14 cellular contexts compared by ENCODE assay signal in the genomic region with DNA sequence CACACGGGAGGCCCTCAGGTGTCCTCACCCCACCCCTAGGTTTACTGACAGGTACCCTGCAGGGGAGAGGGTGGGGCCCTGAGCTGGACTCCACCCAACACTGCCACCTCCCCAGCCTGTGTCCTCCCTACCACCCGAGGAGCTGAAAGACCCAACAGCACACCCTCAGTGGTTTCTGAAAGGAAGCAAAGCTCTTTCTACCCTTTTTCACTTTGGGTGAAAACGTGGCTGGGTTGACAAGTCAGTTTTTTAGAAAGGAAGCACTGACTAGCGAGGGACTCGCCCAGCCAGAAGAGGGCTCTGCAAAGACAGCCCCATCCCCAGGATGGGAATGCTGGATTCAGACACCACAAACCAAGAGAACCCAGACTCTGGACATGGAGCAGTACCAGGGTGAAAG. TPM values are rescaled to one million over a fixed set of nuclear protein-coding genes. Genes with fewer than 3 reads are reported as not detected.
DNase-seq lines count a peak whose midpoint lies in the region; ATAC-seq and TF ChIP-seq lines count a peak whose summit lies in the region.
"Not testable (repeated sequence)": the region's sequence is repeated elsewhere in the genome, so short reads cannot be mapped to it uniquely, and the experiment has no call there.
"Had no signal": no experiment of that assay in that cellular context is flagged by ENCODE, and none has a peak within 500 bp of the region (broad histone marks: within the 10 kb centered on the region; RNA-seq: fewer than 3 reads in every experiment).

No MANE protein-coding gene starts in this region.

- not testable (repeated sequence) for H3K9me3 Mint-ChIP-seq in CD8-positive, alpha-beta memory T cell; activated CD4-positive, alpha-beta T cell treated with anti-CD3 and anti-CD28 coated beads, Interleukin-2, amount 10 ng/mL, durations not matched to agents 24 days and 14 days; activated naive CD4-positive, alpha-beta T cell treated with anti-CD3 and anti-CD28 coated beads, Interleukin-2, amount 50 U/mL, for 24 hours; naive thymus-derived CD8-positive, alpha-beta T cell

- peaks cover 0 to 38% (median 0%) of the 10 kb centered on the region in 3 donors for H3K36me3 Mint-ChIP-seq in CD8-positive, alpha-beta memory T cell
- peaks cover 25% of the 10 kb centered on the region for H3K36me3 Mint-ChIP-seq in activated CD4-positive, alpha-beta T cell treated with anti-CD3 and anti-CD28 coated beads, Interleukin-2, amount 10 ng/mL, durations not matched to agents 24 days and 14 days (ENCODE audit: low read depth)
- not testable (repeated sequence) for H3K36me3 Mint-ChIP-seq in activated naive CD4-positive, alpha-beta T cell treated with anti-CD3 and anti-CD28 coated beads, Interleukin-2, amount 50 U/mL, for 24 hours
- H3K36me3 Mint-ChIP-seq in naive thymus-derived CD8-positive, alpha-beta T cell, result peaks cover 0 to 44% (median 6%) of the 10 kb centered on the region in 3 donors

- not testable (repeated sequence) for DNase-seq in CD8-positive, alpha-beta memory T cell; HL-60 (ENCODE audit: low read depth in 1 of 2, low spot score in 1 of 2); effector memory CD4-positive, alpha-beta T cell; thoracic aorta (ENCODE audit: low spot score)
- DNase-seq in activated CD4-positive, alpha-beta T cell treated with anti-CD3 and anti-CD28 coated beads, Interleukin-2, amount 10 ng/mL, durations not matched to agents 24 days and 14 days, result peak; percentile 73
- peak in 1 of 10 donors; percentile 27 for DNase-seq in naive thymus-derived CD8-positive, alpha-beta T cell

- peaks cover 24 to 46% (median 38%) of the 10 kb centered on the region in 3 donors for H3K4me1 Mint-ChIP-seq in CD8-positive, alpha-beta memory T cell
- peaks cover 35% of the 10 kb centered on the region for H3K4me1 Mint-ChIP-seq in activated CD4-positive, alpha-beta T cell treated with anti-CD3 and anti-CD28 coated beads, Interleukin-2, amount 10 ng/mL, durations not matched to agents 24 days and 14 days
- peaks cover 32% of the 10 kb centered on the region for H3K4me1 Mint-ChIP-seq in activated naive CD4-positive, alpha-beta T cell treated with anti-CD3 and anti-CD28 coated beads, Interleukin-2, amount 50 U/mL, for 24 hours
- H3K4me1 Mint-ChIP-seq in naive thymus-derived CD8-positive, alpha-beta T cell, result peaks cover 9 to 40% (median 39%) of the 10 kb centered on the region in 4 donors

- not testable (repeated sequence) for H3K9me3 ChIP-seq in CD8-positive, alpha-beta memory T cell (ENCODE audit: low read length); effector memory CD4-positive, alpha-beta T cell (ENCODE audit: control insufficient read depth, low read length); thoracic aorta

- not testable (repeated sequence) for TF ChIP-seq CTCF in HL-60 (IDR thresholded peaks at IDR 0.05; ENCODE audit: insufficient read depth, low read length); thoracic aorta (IDR thresholded peaks at IDR 0.05)

- peaks cover 0 to 13% of the 10 kb centered on the region in 2 donors for H3K27me3 Mint-ChIP-seq in CD8-positive, alpha-beta memory T cell
- H3K27me3 Mint-ChIP-seq in activated CD4-positive, alpha-beta T cell treated with anti-CD3 and anti-CD28 coated beads, Interleukin-2, amount 10 ng/mL, durations not matched to agents 24 days and 14 days; activated naive CD4-positive, alpha-beta T cell treated with anti-CD3 and anti-CD28 coated beads, Interleukin-2, amount 50 U/mL, for 24 hours; naive thymus-derived CD8-positive, alpha-beta T cell: not testable (repeated sequence)

- CTCF ChIA-PET in CD8-positive, alpha-beta memory T cell (lab: Charles Lee), result interaction anchor here (1.3 to 3.6 kb wide), 2 partner anchors 10 to 38 kb away, joined by 4 to 25 read pairs; a partner anchor contains a TSS

- POLR2A ChIA-PET in CD8-positive, alpha-beta memory T cell (lab: Charles Lee); naive thymus-derived CD8-positive, alpha-beta T cell (lab: Charles Lee): not testable (repeated sequence)

- ATAC-seq in GM21390 (IDR thresholded peaks at IDR 0.05; ENCODE audit: unreplicated experiment), result peak; percentile 14
- peak; percentile 7 to 15 for ATAC-seq in naive thymus-derived CD8-positive, alpha-beta T cell
- not testable (repeated sequence) for ATAC-seq in thoracic aorta (ENCODE audit: insufficient number of reproducible peaks, low FRiP score, low read depth)

- peak overlapping the region; percentile 99 for H3K27ac ChIP-seq in CD8-positive, alpha-beta memory T cell (ENCODE audit: low read depth, low read length)
- peak overlapping the region; percentile 67 for H3K27ac ChIP-seq in HL-60 (replicated peaks)
- peak overlapping the region; percentile 93 for H3K27ac ChIP-seq in effector memory CD4-positive, alpha-beta T cell (ENCODE audit: insufficient read depth, low read length, poor library complexity, severe bottlenecking)
- peak overlapping the region; percentile 28 to 59 for H3K27ac ChIP-seq in thoracic aorta

- H3K27ac Mint-ChIP-seq in CD8-positive, alpha-beta memory T cell, result peak overlapping the region; percentile 61 to 100 (median 88)
- H3K27ac Mint-ChIP-seq in activated CD4-positive, alpha-beta T cell treated with anti-CD3 and anti-CD28 coated beads, Interleukin-2, amount 10 ng/mL, durations not matched to agents 24 days and 14 days, result peak overlapping the region; percentile 82
- peak overlapping the region; percentile 35 for H3K27ac Mint-ChIP-seq in activated naive CD4-positive, alpha-beta T cell treated with anti-CD3 and anti-CD28 coated beads, Interleukin-2, amount 50 U/mL, for 24 hours
- peak overlapping the region; percentile 13 to 90 (median 76) for H3K27ac Mint-ChIP-seq in naive thymus-derived CD8-positive, alpha-beta T cell

- H3K4me3 Mint-ChIP-seq in CD8-positive, alpha-beta memory T cell, result peak overlapping the region in 2 of 7 donors; percentile 10 to 39
- peak overlapping the region; percentile 21 for H3K4me3 Mint-ChIP-seq in activated CD4-positive, alpha-beta T cell treated with anti-CD3 and anti-CD28 coated beads, Interleukin-2, amount 10 ng/mL, durations not matched to agents 24 days and 14 days
- peak overlapping the region; percentile 19 for H3K4me3 Mint-ChIP-seq in activated naive CD4-positive, alpha-beta T cell treated with anti-CD3 and anti-CD28 coated beads, Interleukin-2, amount 50 U/mL, for 24 hours
- peak overlapping the region in 4 of 10 donors; percentile 22 to 38 (median 32) for H3K4me3 Mint-ChIP-seq in naive thymus-derived CD8-positive, alpha-beta T cell

- intact Hi-C loops in activated CD4-positive, alpha-beta T cell treated with anti-CD3 and anti-CD28 coated beads, Interleukin-2, amount 10 ng/mL, durations not matched to agents 24 days and 14 days (cut with micrococcal nuclease), result loop anchor here (10.0 kb wide), 1 partner anchor 1892 kb away; a partner anchor contains a TSS

- not testable (repeated sequence) for H3K27me3 ChIP-seq in CD8-positive, alpha-beta memory T cell (ENCODE audit: insufficient read depth, low read length, poor library complexity, severe bottlenecking); HL-60 (ENCODE audit: insufficient read depth, poor library complexity, severe bottlenecking); effector memory CD4-positive, alpha-beta T cell (replicated peaks; ENCODE audit: control insufficient read depth, insufficient read depth, low read length, poor library complexity, severe bottlenecking); thoracic aorta (replicated peaks; ENCODE audit: insufficient read depth)

- H3K4me3 ChIP-seq in CD8-positive, alpha-beta memory T cell (ENCODE audit: low read length); HL-60 (replicated peaks; ENCODE audit: insufficient read depth, low read length); effector memory CD4-positive, alpha-beta T cell (ENCODE audit: insufficient read depth, low read depth, low read length, poor library complexity, severe bottlenecking): not testable (repeated sequence)
- peak overlapping the region; percentile 27 for H3K4me3 ChIP-seq in thoracic aorta

- peaks cover 33% of the 10 kb centered on the region for H3K4me1 ChIP-seq in CD8-positive, alpha-beta memory T cell (ENCODE audit: insufficient read depth, low read length)
- not testable (repeated sequence) for H3K4me1 ChIP-seq in effector memory CD4-positive, alpha-beta T cell (ENCODE audit: control insufficient read depth, insufficient read depth, low read length, poor library complexity, severe bottlenecking)
- H3K4me1 ChIP-seq in thoracic aorta (ENCODE audit: control insufficient read depth in 1 of 2, low read depth in 2 of 2), result peaks cover 2 to 18% of the 10 kb centered on the region in 2 donors

- peaks cover 28% of the 10 kb centered on the region for H3K36me3 ChIP-seq in CD8-positive, alpha-beta memory T cell (ENCODE audit: insufficient read depth, low read length)
- H3K36me3 ChIP-seq in effector memory CD4-positive, alpha-beta T cell (ENCODE audit: control insufficient read depth, insufficient read depth, low read length), result peaks cover 38% of the 10 kb centered on the region
- not testable (repeated sequence) for H3K36me3 ChIP-seq in thoracic aorta

RNA-seq across cellular contexts. Expression of a gene that starts 2.2 kb away (rescaled TPM):
- total RNA-seq in CD8-positive, alpha-beta memory T cell, result 10 to 100 TPM; 84.6 to 86.0 TPM
- polyA plus RNA-seq in CD8-positive, alpha-beta memory T cell, result 145 TPM
- total RNA-seq in activated CD4-positive, alpha-beta T cell treated with anti-CD3 and anti-CD28 coated beads, Interleukin-2, amount 10 ng/mL, durations not matched to agents 24 days and 14 days, result 43.9 and 44.9 TPM in 2 replicates
- 100 to 1,000 TPM; 151 to 164 TPM for total RNA-seq in naive thymus-derived CD8-positive, alpha-beta T cell
- 10 to 100 TPM; 65.4 to 98.4 (median 81.1) TPM for polyA plus RNA-seq in naive thymus-derived CD8-positive, alpha-beta T cell
- 100 to 1,000 TPM; 204 to 210 TPM for total RNA-seq in thoracic aorta

RNA-seq across cellular contexts. Expression of a gene that starts 37.9 kb away (rescaled TPM):
- 10 to 100 TPM; 33.4 to 35.3 TPM for total RNA-seq in CD8-positive, alpha-beta memory T cell
- polyA plus RNA-seq in CD8-positive, alpha-beta memory T cell, result 19.9 TPM
- 24.8 and 28.6 TPM in 2 replicates for total RNA-seq in activated CD4-positive, alpha-beta T cell treated with anti-CD3 and anti-CD28 coated beads, Interleukin-2, amount 10 ng/mL, durations not matched to agents 24 days and 14 days
- 10 to 100 TPM; 22.1 to 23.3 TPM for total RNA-seq in naive thymus-derived CD8-positive, alpha-beta T cell
- 10 to 100 TPM; 24.4 to 35.3 (median 25.0) TPM for polyA plus RNA-seq in naive thymus-derived CD8-positive, alpha-beta T cell
- 10 to 100 TPM; 22.2 to 22.6 TPM for total RNA-seq in thoracic aorta

RNA-seq across cellular contexts. Expression of a gene that starts 46.8 kb away (rescaled TPM):
- total RNA-seq in CD8-positive, alpha-beta memory T cell, result not detected
- not detected for polyA plus RNA-seq in CD8-positive, alpha-beta memory T cell
- total RNA-seq in activated CD4-positive, alpha-beta T cell treated with anti-CD3 and anti-CD28 coated beads, Interleukin-2, amount 10 ng/mL, durations not matched to agents 24 days and 14 days, result not detected in 2 replicates
- not detected for total RNA-seq in naive thymus-derived CD8-positive, alpha-beta T cell
- polyA plus RNA-seq in naive thymus-derived CD8-positive, alpha-beta T cell, result not detected
- not detected for total RNA-seq in thoracic aorta
- total RNA-seq: adrenal gland, K562, right lobe of liver, tibial nerve had no signal
- polyA plus RNA-seq: adrenal gland, neural cell, stomach had no signal

Comparison
In these comparisons a context has a peak if more than half of its experiments do, and no peak if none do; other contexts are left out.
1. H3K27ac ChIP-seq: peak in every context shown above with its lines; median percentile 99 in CD8-positive, alpha-beta memory T cell; 93 in effector memory CD4-positive, alpha-beta T cell; 67 in HL-60; 44 in thoracic aorta.
2. H3K27ac Mint-ChIP-seq: peak in every context shown above with its lines; median percentile 88 in CD8-positive, alpha-beta memory T cell; 82 in activated CD4-positive, alpha-beta T cell treated with anti-CD3 and anti-CD28 coated beads, Interleukin-2, amount 10 ng/mL, durations not matched to agents 24 days and 14 days; 76 in naive thymus-derived CD8-positive, alpha-beta T cell; 35 in activated naive CD4-positive, alpha-beta T cell treated with anti-CD3 and anti-CD28 coated beads, Interleukin-2, amount 50 U/mL, for 24 hours.